ENCODE assay signal across 19 cellular contexts in the genomic region with DNA sequence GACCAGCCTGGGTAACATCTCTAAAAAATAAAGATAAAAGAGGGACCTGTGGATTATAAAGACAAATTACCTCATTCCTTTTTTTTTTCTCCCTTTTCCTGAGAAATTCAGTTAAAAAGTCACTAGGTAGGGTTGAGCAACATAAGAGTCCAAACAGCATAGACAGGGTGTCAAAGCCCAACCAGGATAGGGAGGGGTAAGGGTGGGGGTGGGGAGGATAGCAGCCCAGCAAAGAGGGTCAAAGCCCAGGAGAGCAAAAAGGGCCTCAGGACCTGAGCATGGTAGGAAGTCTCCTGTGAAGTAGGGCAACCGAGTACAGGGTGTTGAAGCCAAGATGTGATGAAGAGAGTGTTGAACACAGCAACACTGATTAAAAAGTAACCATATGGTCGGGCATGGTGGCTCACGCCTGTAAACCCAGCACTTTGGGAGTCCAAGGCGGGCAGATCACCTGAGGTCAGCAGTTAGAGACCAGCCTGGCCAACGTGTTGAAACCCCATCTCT. TPM values are rescaled to one million over a fixed set of nuclear protein-coding genes. Genes with fewer than 3 reads are reported as not detected.
DNase-seq lines count a peak whose midpoint lies in the region; ATAC-seq and TF ChIP-seq lines count a peak whose summit lies in the region.
"Had no signal": no experiment of that assay in that cellular context is flagged by ENCODE, and none has a peak within 500 bp of the region (broad histone marks: within the 10 kb centered on the region; RNA-seq: fewer than 3 reads in every experiment).

No MANE protein-coding gene starts in this region.

- H3K27me3 ChIP-seq in HCT116 (ENCODE audit: insufficient read depth, low read length) (no peaks in the 10 kb centered on the region), lower lobe of right lung (ENCODE audit: low read depth) (no peaks in the 10 kb centered on the region), stomach (no peaks in the 10 kb centered on the region), neuronal stem cell (ENCODE audit: control insufficient read depth in 3 of 3, insufficient read depth in 3 of 3, low read depth in 1 of 3, low read length in 3 of 3) (peaks cover 0 to 38% (median 0%) of the 10 kb centered on the region in 3 experiments)
- H3K27me3 ChIP-seq: dorsolateral prefrontal cortex, left lung had no signal

- H3K4me2 ChIP-seq in HCT116 (ENCODE audit: low read length) (peak overlapping the region; percentile 18; the same call in 1 of the 2 replicates), neuronal stem cell (ENCODE audit: insufficient read depth, low read length, poor library complexity, severe bottlenecking) (no peak overlapping the region)

- CTCF ChIA-PET in HCT116 (lab: Charles Lee): no interaction called here

- H2BK12ac ChIP-seq in neuronal stem cell (ENCODE audit: low read length): no peak overlapping the region

- TF ChIP-seq EP300 in stomach (IDR thresholded peaks at IDR 0.05): no peak

- 71 to 87% (median 77%) methylated on average over 5 of the region's 5 CpGs for WGBS in stomach, 5 donors
- WGBS in neuronal stem cell (ENCODE audit: extremely low coverage in 2 of 2, insufficient read length in 2 of 2, insufficient replicate concordance in 1 of 2), 2 donors: no CpG with 5 or more reads among the region's 5 CpGs

- H2BK15ac ChIP-seq in neuronal stem cell (ENCODE audit: low read length): no peak overlapping the region

- no peaks in the 10 kb centered on the region for H3K79me2 ChIP-seq in HCT116 (ENCODE audit: insufficient read depth, low read length)

- TF ChIP-seq CTCF in HCT116 (IDR thresholded peaks at IDR 0.05 in 2 of 3, conservative IDR thresholded peaks at IDR 0.05 in 1 of 3; ENCODE audit: borderline replicate concordance in 1 of 3, insufficient read depth in 1 of 3, low read depth in 2 of 3, low read length in 2 of 3): no peak
- TF ChIP-seq CTCF in coronary artery (IDR thresholded peaks at IDR 0.05): no peak
- no peak for TF ChIP-seq CTCF in lower lobe of right lung (IDR thresholded peaks at IDR 0.05)
- no peak for TF ChIP-seq CTCF in stomach (IDR thresholded peaks at IDR 0.05)

- no peak overlapping the region for H4K8ac ChIP-seq in neuronal stem cell (ENCODE audit: low read depth, low read length)

- H4K20me1 ChIP-seq in HCT116 (ENCODE audit: insufficient read depth): no peaks in the 10 kb centered on the region

- H3K9me2 ChIP-seq in HCT116 (ENCODE audit: insufficient read depth): no peaks in the 10 kb centered on the region

- H3K4me3 ChIP-seq in HCT116 (replicated peaks in 1 of 2; ENCODE audit: low read depth in 1 of 2, low read length in 2 of 2) (no peak overlapping the region), coronary artery (no peak overlapping the region), lower lobe of right lung (no peak overlapping the region), stomach (no peak overlapping the region), neuronal stem cell (ENCODE audit: low read length in 2 of 2) (no peak overlapping the region)
- H3K4me3 ChIP-seq: dorsolateral prefrontal cortex, left lung had no signal

- H3K27ac ChIP-seq in HCT116 (ENCODE audit: low read depth, low read length) (no peak overlapping the region), coronary artery (peak overlapping the region in 1 of 2 donors; percentile 68), lower lobe of right lung (peak overlapping the region; percentile 18), stomach (peak overlapping the region; percentile 78 to 92 (median 84)), neuronal stem cell (replicated peaks; ENCODE audit: low read length) (no peak overlapping the region)
- H3K27ac ChIP-seq: dorsolateral prefrontal cortex had no signal

- BruUV-seq in HCT116 (replicated peaks; lab: Mats Ljungman, UMichigan): no TSS peak

- H3K4me1 ChIP-seq in HCT116 (ENCODE audit: control insufficient read depth in 1 of 2, insufficient read depth in 2 of 2, low read length in 2 of 2) (peaks cover 11 to 25% of the 10 kb centered on the region in 2 experiments; a peak in 3 of 4 replicates), lower lobe of right lung (peaks cover 25% of the 10 kb centered on the region), stomach (peaks cover 13 to 40% (median 31%) of the 10 kb centered on the region in 4 donors), neuronal stem cell (ENCODE audit: control insufficient read depth in 2 of 2, insufficient read depth in 1 of 2, low read depth in 1 of 2, low read length in 2 of 2) (peaks cover 0 to 5% of the 10 kb centered on the region in 2 donors)

- H2AK5ac ChIP-seq in neuronal stem cell (ENCODE audit: low read depth, low read length): no peak overlapping the region

- DNase-seq in HCT116 (ENCODE audit: low read depth, low spot score) (no peak), coronary artery (ENCODE audit: low spot score) (peak; percentile 67), lower lobe of right lung (no peak), stomach (no peak), NCI-H82 (lab: John Stamatoyannopoulos, UW) (no peak), DMS 273 (lab: John Stamatoyannopoulos, UW; ENCODE audit: unreplicated experiment) (no peak), neuronal stem cell (ENCODE audit: low spot score) (no peak)
- DNase-seq: activated CD4-positive, alpha-beta T cell treated with anti-CD3 and anti-CD28 coated beads for 4 hours; activated naive CD8-positive, alpha-beta T cell treated with anti-CD3 and anti-CD28 coated beads, Interleukin-2, amount 50 U/mL, for 24 hours; CD4-positive, alpha-beta T cell; DMS79; dorsolateral prefrontal cortex; KBM-7; left lung; NCI-H2029 treated with DMSO at 0.1 percent for 48 hours; stimulated activated CD4-positive, alpha-beta T cell treated with anti-CD3 and anti-CD28 coated beads, Interleukin-2, amount 100 ng/mL, for 24 hours; SW 1271 had no signal

- H3K4ac ChIP-seq in neuronal stem cell (ENCODE audit: low read length): no peak overlapping the region

- H3K79me1 ChIP-seq in neuronal stem cell (ENCODE audit: low read depth, low read length): no peaks in the 10 kb centered on the region

- H3K23ac ChIP-seq in neuronal stem cell (ENCODE audit: low read depth, low read length, poor library complexity): no peak overlapping the region

- H4K91ac ChIP-seq in neuronal stem cell (ENCODE audit: low read depth, low read length, poor library complexity): no peak overlapping the region

- no peak for TF ChIP-seq RAD21 in HCT116 (IDR thresholded peaks at IDR 0.05; ENCODE audit: low read depth)

- no peak overlapping the region for H2BK5ac ChIP-seq in neuronal stem cell (ENCODE audit: low read length)

- RAD21 ChIA-PET in HCT116 (lab: Charles Lee; ENCODE audit: low non-redundant PET in 1 of 2, low total read pairs in 2 of 2, uncharacterized antibody in 2 of 2, unreplicated experiment in 2 of 2): no interaction called here

- intact Hi-C loops in HCT116 (cut with micrococcal nuclease) (no loop called here), lower lobe of right lung (cut with DNase I) (no loop called here), stomach (cut with DNase I; ENCODE audit: low total_unique reads) (loop anchor here (5.0 kb wide), 1 partner anchor 95 kb away; a partner anchor contains a TSS)

- no peak overlapping the region for H3K14ac ChIP-seq in neuronal stem cell (ENCODE audit: low read length)

- H3K36me3 ChIP-seq in HCT116 (ENCODE audit: control insufficient read depth in 1 of 2, insufficient read depth in 2 of 2, low read length in 2 of 2) (no peaks in the 10 kb centered on the region), lower lobe of right lung (no peaks in the 10 kb centered on the region), stomach (no peaks in the 10 kb centered on the region), neuronal stem cell (replicated peaks in 1 of 2; ENCODE audit: control insufficient read depth in 2 of 2, insufficient read depth in 2 of 2, low read length in 2 of 2) (no peaks in the 10 kb centered on the region)
- H3K36me3 ChIP-seq: left lung had no signal

- H3K9ac ChIP-seq in HCT116 (ENCODE audit: low read length) (no peak overlapping the region), neuronal stem cell (ENCODE audit: low read depth, low read length, poor library complexity) (no peak overlapping the region)

- no peak overlapping the region for H2BK120ac ChIP-seq in neuronal stem cell (ENCODE audit: low read depth, low read length)

- H3K18ac ChIP-seq in neuronal stem cell (ENCODE audit: low read length): no peak overlapping the region

- TF ChIP-seq POLR2A in HCT116 (IDR thresholded peaks at IDR 0.05; ENCODE audit: borderline replicate concordance, extremely low read depth, insufficient read depth, insufficient read length) (no peak), stomach (IDR thresholded peaks at IDR 0.05) (no peak)

- H3K9me3 ChIP-seq in HCT116 (ENCODE audit: control insufficient read depth in 1 of 2, insufficient read depth in 1 of 2, low read depth in 1 of 2, low read length in 2 of 2) (no peaks in the 10 kb centered on the region), lower lobe of right lung (no peaks in the 10 kb centered on the region), stomach (no peaks in the 10 kb centered on the region), neuronal stem cell (replicated peaks in 1 of 2; ENCODE audit: control insufficient read depth in 2 of 2, insufficient read depth in 1 of 2, low read depth in 1 of 2, low read length in 2 of 2) (no peaks in the 10 kb centered on the region)
- H3K9me3 ChIP-seq: left lung had no signal

- POLR2A ChIA-PET in HCT116 (lab: Charles Lee): no interaction called here

- H2AFZ ChIP-seq in HCT116 (ENCODE audit: low read depth, low read length, poor library complexity, severe bottlenecking): peak overlapping the region; percentile 30
- no peak overlapping the region for H2AFZ ChIP-seq in neuronal stem cell (ENCODE audit: low read length)

- ATAC-seq in HCT116: no peak
- ATAC-seq in lower lobe of right lung: no peak
- ATAC-seq: activated naive CD8-positive, alpha-beta T cell treated with anti-CD3 and anti-CD28 coated beads, Interleukin-2, amount 50 U/mL, for 24 hours; esophagus mucosa; left lung; Right ventricle myocardium inferior had no signal

TF ChIP-seq in HCT116, 20 proteins besides CTCF, POLR2A, EP300 and RAD21 (continues in another document):
- TF ChIP-seq POLR2AphosphoS5 (IDR thresholded peaks at IDR 0.05; ENCODE audit: low read depth, low read length): no peak
- no peak for TF ChIP-seq TCF7L2 (IDR thresholded peaks at IDR 0.05; ENCODE audit: borderline replicate concordance, extremely low read depth, insufficient read depth, insufficient read length)
- TF ChIP-seq FOSL1 (IDR thresholded peaks at IDR 0.05; ENCODE audit: low read depth): no peak
- no peak for TF ChIP-seq ZNF274 (IDR thresholded peaks at IDR 0.05; ENCODE audit: low read depth, low read length)
- no peak for TF ChIP-seq YY1 (IDR thresholded peaks at IDR 0.05; ENCODE audit: extremely low read depth, insufficient replicate concordance, low read depth, low read length)

RNA-seq across cellular contexts. Expression of a gene that starts 5.7 kb away (rescaled TPM):
- 31.4 TPM for total RNA-seq in HCT116 (2021; ENCODE audit: unreplicated experiment)
- 20.3 and 21.6 TPM in 2 replicates for polyA plus RNA-seq in HCT116 (2012)
- 72.0 TPM for total RNA-seq in lower lobe of right lung
- 100 to 1,000 TPM in 1 of 5 donors, 10 to 100 TPM in 3, 1 to 10 TPM in 1; 6.4 to 125 (median 25.0) TPM for total RNA-seq in stomach
- polyA plus RNA-seq in stomach: 10 to 100 TPM; 23.4 to 31.4 (median 24.8) TPM
- polyA plus RNA-seq in neuronal stem cell (2013, experiment 1 of 2): 13.2 TPM
- 13.0 TPM for polyA plus RNA-seq in neuronal stem cell (2013, experiment 2 of 2)

Comparison
In these comparisons a context has a peak if more than half of its experiments do, and no peak if none do; other contexts are left out.
1. H3K27ac ChIP-seq: peak in lower lobe of right lung (single experiment) and stomach (5 of 5); none in HCT116 (single experiment) and neuronal stem cell (single experiment).